In the genomic region with DNA sequence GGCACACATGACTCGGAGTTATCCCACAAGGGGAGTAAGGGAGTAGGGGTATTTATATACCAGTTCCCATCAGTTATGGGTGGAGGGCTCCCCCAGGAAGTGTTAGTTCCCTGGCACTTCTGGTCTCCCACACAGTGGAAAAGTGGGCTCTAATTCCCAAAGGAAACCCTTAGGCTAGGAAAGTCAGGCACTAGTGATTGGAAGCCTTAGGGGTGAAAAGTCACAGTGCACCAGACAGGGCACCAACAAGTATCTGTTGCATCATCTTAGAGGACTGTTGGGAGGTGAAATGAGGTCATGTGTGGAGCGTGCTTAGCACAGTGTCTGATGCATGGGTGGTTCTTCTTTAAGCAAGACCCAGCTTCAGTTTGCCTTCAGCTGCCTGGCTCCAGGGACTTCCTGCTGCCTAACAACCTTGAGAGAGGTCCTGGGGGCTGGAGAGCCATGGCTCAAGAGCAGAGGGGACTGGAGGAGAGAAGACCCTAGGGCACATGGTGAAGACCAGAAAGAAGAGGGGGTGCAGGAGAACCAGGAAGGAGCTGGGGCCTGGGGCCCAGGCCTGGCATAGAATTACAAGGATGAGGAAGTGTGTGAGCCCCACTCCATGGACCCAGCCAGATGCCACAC, we compare ENCODE assay signal across 15 cellular contexts. TPM values are rescaled to one million over a fixed set of nuclear protein-coding genes. Genes with fewer than 3 reads are reported as not detected.
DNase-seq lines count a peak whose midpoint lies in the region; ATAC-seq and TF ChIP-seq lines count a peak whose summit lies in the region.
"Had no signal": no experiment of that assay in that cellular context is flagged by ENCODE, and none has a peak within 500 bp of the region (broad histone marks: within the 10 kb centered on the region; RNA-seq: fewer than 3 reads in every experiment).

No MANE protein-coding gene starts in this region.

- H3K27ac ChIP-seq in left ventricle myocardium inferior (replicated peaks) (no peak overlapping the region), OCI-LY7 (ENCODE audit: low read depth, low read length, poor library complexity, severe bottlenecking) (no peak overlapping the region), mesendoderm (ENCODE audit: low read depth, low read length) (no peak overlapping the region)
- H3K27ac ChIP-seq: suprapubic skin had no signal

- no peak overlapping the region for H3K18ac ChIP-seq in mesendoderm (ENCODE audit: low read length)

- WGBS in mesendoderm (ENCODE audit: extremely low coverage, insufficient coverage, low lambda C conversion rate) = no CpG with 5 or more reads among the region's 2 CpGs

- no peak overlapping the region for H2AFZ ChIP-seq in OCI-LY7 (ENCODE audit: low read length)

- no peak overlapping the region for H3K27ac Mint-ChIP-seq in mesothelial cell of epicardium
- H3K27ac Mint-ChIP-seq: activated CD4-positive, alpha-beta T cell treated with anti-CD3 and anti-CD28 coated beads, Interleukin-2, amount 10 ng/mL, durations not matched to agents 7 days and 5 days; activated naive CD8-positive, alpha-beta T cell treated with anti-CD3 and anti-CD28 coated beads, Interleukin-2, amount 10 ng/mL, durations not matched to agents 7 days and 5 days had no signal

- H3K9me2 ChIP-seq in OCI-LY7 (ENCODE audit: insufficient read depth, low read length) = no peaks in the 10 kb centered on the region

- no peaks in the 10 kb centered on the region for H3K36me3 Mint-ChIP-seq in mesothelial cell of epicardium
- H3K36me3 Mint-ChIP-seq: activated naive CD8-positive, alpha-beta T cell treated with anti-CD3 and anti-CD28 coated beads, Interleukin-2, amount 10 ng/mL, durations not matched to agents 7 days and 5 days had no signal

- no peaks in the 10 kb centered on the region for H3K27me3 Mint-ChIP-seq in mesothelial cell of epicardium (ENCODE audit: low read depth)

- TF ChIP-seq CTCF in left ventricle myocardium inferior (IDR thresholded peaks at IDR 0.05; ENCODE audit: borderline replicate concordance) = no peak
- no peak for TF ChIP-seq CTCF in OCI-LY7 (conservative IDR thresholded peaks at IDR 0.05; ENCODE audit: low read length)
- TF ChIP-seq CTCF in foreskin fibroblast (IDR thresholded peaks at IDR 0.05; ENCODE audit: low read depth, low read length) = no peak
- TF ChIP-seq CTCF in mesothelial cell of epicardium (IDR thresholded peaks at IDR 0.05; ENCODE audit: unreplicated experiment) = no peak

- no peaks in the 10 kb centered on the region for H3K9me3 ChIP-seq in left ventricle myocardium inferior (replicated peaks)
- H3K9me3 ChIP-seq in OCI-LY7 (ENCODE audit: low read length) = no peaks in the 10 kb centered on the region
- H3K9me3 ChIP-seq: suprapubic skin had no signal

- POLR2A ChIA-PET in OCI-LY7 (lab: Charles Lee) = interaction anchor here (0.7 to 1.6 kb wide), 3 partner anchors 8 to 33 kb away, joined by 3 to 4 read pairs (median 3); no protein-coding TSS in a partner anchor

- H2BK15ac ChIP-seq in mesendoderm (replicated peaks; ENCODE audit: low read depth) = no peak overlapping the region

- DNase-seq in left cardiac atrium = no peak
- DNase-seq in left ventricle myocardium inferior = no peak
- DNase-seq in OCI-LY7 (ENCODE audit: low spot score) = peak; percentile 37
- peak; percentile 36 to 60 for DNase-seq in foreskin fibroblast
- DNase-seq in germinal center (ENCODE audit: low spot score) = no peak
- DNase-seq in mesendoderm = no peak
- DNase-seq in mesothelial cell of epicardium (ENCODE audit: low spot score in 2 of 2, unreplicated experiment in 2 of 2) = no peak
- DNase-seq: activated CD4-positive, alpha-beta T cell treated with anti-CD3 and anti-CD28 coated beads, Interleukin-2, amount 10 ng/mL, durations not matched to agents 7 days and 5 days; activated naive CD8-positive, alpha-beta T cell treated with anti-CD3 and anti-CD28 coated beads, Interleukin-2, amount 10 ng/mL, durations not matched to agents 7 days and 5 days; effector CD4-positive, alpha-beta T cell; NCI-H1930; SHP77 treated with DMSO at 0.1 percent for 48 hours; stimulated activated CD4-positive, alpha-beta T cell treated with anti-CD3 and anti-CD28 coated beads, Interleukin-4, amount 100 ng/mL, for 1 hour had no signal

- H3K4me2 ChIP-seq in OCI-LY7 (ENCODE audit: low read length) (no peak overlapping the region), mesendoderm (ENCODE audit: low read length) (no peak overlapping the region)

- H3K4me1 Mint-ChIP-seq in mesothelial cell of epicardium = peaks cover 26% of the 10 kb centered on the region

- no peak overlapping the region for H3K56ac ChIP-seq in mesendoderm (ENCODE audit: low read length)

- BruUV-seq in OCI-LY7 (replicated peaks; lab: Mats Ljungman, UMichigan) = no TSS peak

- no peak overlapping the region for H3K23ac ChIP-seq in mesendoderm (ENCODE audit: low read length)

- H3K4ac ChIP-seq in mesendoderm (ENCODE audit: low read depth, low read length) = no peak overlapping the region

- H2BK5ac ChIP-seq in mesendoderm (ENCODE audit: low read length) = no peak overlapping the region

- H2BK120ac ChIP-seq in mesendoderm (ENCODE audit: low read depth, low read length) = no peak overlapping the region

- no peak overlapping the region for H4K5ac ChIP-seq in mesendoderm (ENCODE audit: low read length)

- H3K4me3 ChIP-seq in left ventricle myocardium inferior (no peak overlapping the region), OCI-LY7 (ENCODE audit: low read depth, low read length, poor library complexity, severe bottlenecking) (no peak overlapping the region), foreskin fibroblast (ENCODE audit: low read depth in 1 of 2, low read length in 2 of 2) (no peak overlapping the region), mesendoderm (ENCODE audit: low read length) (no peak overlapping the region)
- H3K4me3 ChIP-seq: suprapubic skin had no signal

- no peak overlapping the region for H3K4me3 Mint-ChIP-seq in mesothelial cell of epicardium
- H3K4me3 Mint-ChIP-seq: activated CD4-positive, alpha-beta T cell treated with anti-CD3 and anti-CD28 coated beads, Interleukin-2, amount 10 ng/mL, durations not matched to agents 7 days and 5 days; activated naive CD8-positive, alpha-beta T cell treated with anti-CD3 and anti-CD28 coated beads, Interleukin-2, amount 10 ng/mL, durations not matched to agents 7 days and 5 days had no signal

- ATAC-seq in left cardiac atrium = peak; percentile 57 to 80
- no peak for ATAC-seq in activated CD4-positive, CD25-positive, alpha-beta regulatory T cell treated with anti-CD3 and anti-CD28 coated beads, Interleukin-2, amount 50 U/mL, for 24 hours

- no peak overlapping the region for H3K9ac ChIP-seq in mesendoderm (ENCODE audit: low read length)

- peaks cover 4% of the 10 kb centered on the region for H3K4me1 ChIP-seq in left ventricle myocardium inferior
- peaks cover 13% of the 10 kb centered on the region for H3K4me1 ChIP-seq in OCI-LY7 (ENCODE audit: insufficient read depth, low read length, poor library complexity, severe bottlenecking)
- no peaks in the 10 kb centered on the region for H3K4me1 ChIP-seq in mesendoderm (ENCODE audit: control insufficient read depth, low read depth, low read length)

- CTCF ChIA-PET in OCI-LY7 (lab: Charles Lee; ENCODE audit: unreplicated experiment) = no interaction called here

- no peak overlapping the region for H4K8ac ChIP-seq in mesendoderm (ENCODE audit: low read depth, low read length)

- 0 out of 2 replicates have a peak, but pooled peaks cover 4% of the 10 kb centered on the region for H4K20me1 ChIP-seq in OCI-LY7 (ENCODE audit: insufficient read depth, low read length)

- H3K9me3 Mint-ChIP-seq in mesothelial cell of epicardium = no peaks in the 10 kb centered on the region
- H3K9me3 Mint-ChIP-seq: activated CD4-positive, alpha-beta T cell treated with anti-CD3 and anti-CD28 coated beads, Interleukin-2, amount 10 ng/mL, durations not matched to agents 7 days and 5 days; activated naive CD8-positive, alpha-beta T cell treated with anti-CD3 and anti-CD28 coated beads, Interleukin-2, amount 10 ng/mL, durations not matched to agents 7 days and 5 days had no signal

- intact Hi-C loops in left cardiac atrium (cut with DNase I) (no loop called here), left ventricle myocardium inferior (cut with micrococcal nuclease) (no loop called here), OCI-LY7 (cut with micrococcal nuclease; ENCODE audit: unreplicated experiment) (no loop called here)

- H3K36me3 ChIP-seq in left ventricle myocardium inferior (no peaks in the 10 kb centered on the region), OCI-LY7 (ENCODE audit: insufficient read depth, low read length) (no peaks in the 10 kb centered on the region), mesendoderm (ENCODE audit: control insufficient read depth, insufficient read depth, low read length) (no peaks in the 10 kb centered on the region)
- H3K36me3 ChIP-seq: suprapubic skin had no signal

- H3K79me2 ChIP-seq in OCI-LY7 (ENCODE audit: insufficient read depth, low read depth, low read length) = no peaks in the 10 kb centered on the region
- no peaks in the 10 kb centered on the region for H3K79me2 ChIP-seq in mesendoderm (ENCODE audit: control insufficient read depth, insufficient read depth, low read length)

- no peak overlapping the region for H2AK5ac ChIP-seq in mesendoderm (ENCODE audit: low read length)

- no peaks in the 10 kb centered on the region for H3K79me1 ChIP-seq in mesendoderm (ENCODE audit: low read length)

- H3K27me3 ChIP-seq in left ventricle myocardium inferior (ENCODE audit: low read depth) = peaks cover 58% of the 10 kb centered on the region
- H3K27me3 ChIP-seq in mesendoderm (ENCODE audit: insufficient read depth, low read length, poor library complexity) = no peaks in the 10 kb centered on the region

RNA-seq across cellular contexts. Expression of a gene that starts 7.5 kb away (rescaled TPM):
- 10 to 100 TPM; 15.6 to 18.4 TPM for total RNA-seq in left cardiac atrium
- 15.0 TPM for total RNA-seq in left ventricle myocardium inferior
- total RNA-seq in OCI-LY7 (2014; rRNA removed; shearing (Covaris generic)) = 5.1 and 6.3 TPM in 2 replicates
- total RNA-seq in OCI-LY7 (2022) = 26.3 and 26.7 TPM in 2 replicates
- 9.2 TPM for polyA plus RNA-seq in mesendoderm (2013, experiment 1 of 2)
- polyA plus RNA-seq in mesendoderm (2013, experiment 2 of 2) = 8.4 TPM
- 85.1 to 91.0 TPM (median 87.9 TPM) in 3 replicates for total RNA-seq in mesothelial cell of epicardium

Comparison
In these comparisons a context has a peak if more than half of its experiments do, and no peak if none do; other contexts are left out.
1. ATAC-seq: peak in left cardiac atrium (2 of 2); none in activated CD4-positive, CD25-positive, alpha-beta regulatory T cell treated with anti-CD3 and anti-CD28 coated beads, Interleukin-2, amount 50 U/mL, for 24 hours (0 of 2).
2. DNase-seq: peak in OCI-LY7 (single experiment) and foreskin fibroblast (2 of 2); none in left cardiac atrium (single experiment), left ventricle myocardium inferior (single experiment), germinal center (single experiment), mesendoderm (single experiment) and mesothelial cell of epicardium (0 of 2).